11 cellular contexts compared by ENCODE assay signal in genomic region chr1:158396646-158397045, GRCh38. TPM values are rescaled to one million over a fixed set of nuclear protein-coding genes. Genes with fewer than 3 reads are reported as not detected.
"Had no signal": no experiment of that assay in that cellular context is flagged by ENCODE, and none has a peak within 500 bp of the region (broad histone marks: within the 10 kb centered on the region; RNA-seq: fewer than 3 reads in every experiment).

No MANE protein-coding gene starts in this region.

- H3K36me3 ChIP-seq: HAP-1 had no signal

- H3K9me3 ChIP-seq: HAP-1 had no signal

- H3K27ac Mint-ChIP-seq: HFFc6 had no signal

- DNase-seq: GM23248, GOT3, H7, HFFc6, IMR-90, KG1 had no signal

- ATAC-seq: HCT116, K562 had no signal

- H3K27ac ChIP-seq: GM23248 had no signal

RNA-seq across cellular contexts. Expression of gene OR10T2, which starts 2.6 kb away (rescaled TPM):
- total RNA-seq: GM23248, H4, H7, HFFc6, HT-29, IMR-90, K562 had no signal

RNA-seq across cellular contexts. Expression of gene OR10K2, which starts 29.4 kb away (rescaled TPM):
- total RNA-seq: GM23248, H4, H7, HFFc6, HT-29, IMR-90, K562 had no signal

RNA-seq across cellular contexts. Expression of gene CD1E, which starts 43.0 kb away (rescaled TPM):
- total RNA-seq: GM23248, H4, H7, HFFc6, HT-29, IMR-90, K562 had no signal
